1 cellular context compared by ENCODE assay signal in the genomic region with DNA sequence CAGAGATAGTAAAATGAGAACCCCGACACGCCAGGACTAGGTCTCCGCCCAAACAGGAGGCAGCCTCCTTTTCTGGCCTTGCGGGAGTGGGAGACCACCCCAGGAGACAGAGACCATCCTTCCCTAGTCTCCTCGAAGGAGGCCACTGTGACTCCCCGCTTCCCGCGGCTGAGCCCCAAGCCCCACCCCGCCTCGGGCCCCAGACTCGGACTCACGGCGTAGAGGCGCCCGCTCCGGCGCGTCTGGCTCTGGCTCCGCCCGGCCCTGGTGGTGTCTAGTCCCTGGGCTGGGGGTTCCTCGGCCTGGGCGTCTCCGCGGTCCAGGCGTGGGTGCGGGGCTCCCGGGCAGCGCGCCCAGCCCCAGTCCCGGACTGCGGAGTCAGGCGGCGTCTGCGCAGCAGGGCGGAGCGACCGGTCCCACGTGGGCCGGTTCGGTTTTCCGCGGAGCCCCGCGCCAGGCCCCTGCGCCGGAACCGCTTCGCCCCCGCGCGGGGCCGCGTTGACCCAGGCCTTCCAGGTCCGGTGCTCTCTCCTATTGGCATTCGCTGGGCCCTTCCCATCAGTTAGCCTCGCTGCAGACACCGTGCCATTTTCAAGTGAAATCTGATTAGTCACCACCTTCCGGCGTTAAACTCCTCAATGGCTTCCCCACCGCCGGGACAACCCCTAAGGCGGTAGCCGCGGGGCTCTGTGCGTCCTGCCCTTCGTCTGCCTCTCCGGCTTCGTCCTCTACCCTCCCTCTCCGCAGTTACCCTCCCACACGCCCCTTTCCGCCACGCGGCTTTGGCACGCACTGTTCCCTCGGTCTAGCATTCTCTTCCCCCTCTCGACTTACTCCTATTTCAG.
A peak's percentile ranks its signal among the peaks of the same experiment; 100 is the strongest.
TF ChIP-seq lines count a peak whose summit lies in the region.

C1orf216 (minus strand) TSS at position 393 of the 845 bp plus-strand sequence. CDS start 2,563 bp downstream, outside the sequence.

TF ChIP-seq in K562, 482 proteins besides CTCF, POLR2A, EP300 and RAD21 (continued from another document and continues in another):
- TF ChIP-seq REST (CRISPR knock-in tag; IDR thresholded peaks at IDR 0.05; ENCODE audit: low read depth) (0 out of 2 replicates have a peak, but pooled peaks have one; percentile 50), ETS2 (tag; IDR thresholded peaks at IDR 0.05; ENCODE audit: borderline replicate concordance, poor library complexity, severe bottlenecking) (no peak), MCM5 (IDR thresholded peaks at IDR 0.05; ENCODE audit: low read depth) (no peak), CBX5 (IDR thresholded peaks at IDR 0.05; ENCODE audit: borderline replicate concordance, low read depth) (no peak; the same call in 1 of the 2 replicates), BCOR (IDR thresholded peaks at IDR 0.05) (peak; percentile 65), ATF7 (IDR thresholded peaks at IDR 0.05) (peak; percentile 68), MBD1 (CRISPR knock-in tag; IDR thresholded peaks at IDR 0.05) (no peak), SREBF2 (CRISPR knock-in tag; IDR thresholded peaks at IDR 0.05) (no peak), ZNF3 (CRISPR knock-in tag; IDR thresholded peaks at IDR 0.05) (no peak), ZNF57 (CRISPR knock-in tag; IDR thresholded peaks at IDR 0.05) (no peak), CBFA2T3 (IDR thresholded peaks at IDR 0.05) (peak; percentile 13; the same call in 1 of the 2 replicates), SMARCC2 (IDR thresholded peaks at IDR 0.05; ENCODE audit: low read depth) (peak; percentile 55; the same call in 1 of the 2 replicates), NR4A1 (CRISPR knock-in tag; IDR thresholded peaks at IDR 0.05) (peak; percentile 68; the same call in 1 of the 2 replicates), NR4A1 (tag; IDR thresholded peaks at IDR 0.05) (no peak; the same call in 1 of the 2 replicates), XRCC5 (IDR thresholded peaks at IDR 0.05; ENCODE audit: low read depth, low read length) (peak; percentile 41; the same call in 1 of the 2 replicates), ZC3H8 (IDR thresholded peaks at IDR 0.05) (no peak), UBTF (IDR thresholded peaks at IDR 0.05; ENCODE audit: borderline replicate concordance in 1 of 2, low read depth in 2 of 2, low read length in 2 of 2) (peak; percentile 37 to 44; a peak in 1 of 4 replicates), SRSF1 (IDR thresholded peaks at IDR 0.05; ENCODE audit: low read depth, low read length) (no peak), ZNF586 (CRISPR knock-in tag; conservative IDR thresholded peaks at IDR 0.05) (no peak), FOXJ2 (tag; IDR thresholded peaks at IDR 0.05) (no peak), CCAR2 (IDR thresholded peaks at IDR 0.05; ENCODE audit: low read depth, low read length) (no peak), TBL1XR1 (IDR thresholded peaks at IDR 0.05; ENCODE audit: low read length in 2 of 2) (peak in 1 of 2 experiments; percentile 10; a peak in 1 of 4 replicates), RB1 (IDR thresholded peaks at IDR 0.05; ENCODE audit: low read depth) (peak; percentile 70), MYNN (IDR thresholded peaks at IDR 0.05) (no peak; the same call in none of the 2 replicates), MYNN (CRISPR knock-in tag; IDR thresholded peaks at IDR 0.05) (no peak), PPARD (CRISPR knock-in tag; IDR thresholded peaks at IDR 0.05) (no peak), SAP30 (IDR thresholded peaks at IDR 0.05; ENCODE audit: borderline replicate concordance, insufficient read depth, low read depth, low read length, poor library complexity, severe bottlenecking) (peak; percentile 67)
- TF ChIP-seq, protein P1, sequence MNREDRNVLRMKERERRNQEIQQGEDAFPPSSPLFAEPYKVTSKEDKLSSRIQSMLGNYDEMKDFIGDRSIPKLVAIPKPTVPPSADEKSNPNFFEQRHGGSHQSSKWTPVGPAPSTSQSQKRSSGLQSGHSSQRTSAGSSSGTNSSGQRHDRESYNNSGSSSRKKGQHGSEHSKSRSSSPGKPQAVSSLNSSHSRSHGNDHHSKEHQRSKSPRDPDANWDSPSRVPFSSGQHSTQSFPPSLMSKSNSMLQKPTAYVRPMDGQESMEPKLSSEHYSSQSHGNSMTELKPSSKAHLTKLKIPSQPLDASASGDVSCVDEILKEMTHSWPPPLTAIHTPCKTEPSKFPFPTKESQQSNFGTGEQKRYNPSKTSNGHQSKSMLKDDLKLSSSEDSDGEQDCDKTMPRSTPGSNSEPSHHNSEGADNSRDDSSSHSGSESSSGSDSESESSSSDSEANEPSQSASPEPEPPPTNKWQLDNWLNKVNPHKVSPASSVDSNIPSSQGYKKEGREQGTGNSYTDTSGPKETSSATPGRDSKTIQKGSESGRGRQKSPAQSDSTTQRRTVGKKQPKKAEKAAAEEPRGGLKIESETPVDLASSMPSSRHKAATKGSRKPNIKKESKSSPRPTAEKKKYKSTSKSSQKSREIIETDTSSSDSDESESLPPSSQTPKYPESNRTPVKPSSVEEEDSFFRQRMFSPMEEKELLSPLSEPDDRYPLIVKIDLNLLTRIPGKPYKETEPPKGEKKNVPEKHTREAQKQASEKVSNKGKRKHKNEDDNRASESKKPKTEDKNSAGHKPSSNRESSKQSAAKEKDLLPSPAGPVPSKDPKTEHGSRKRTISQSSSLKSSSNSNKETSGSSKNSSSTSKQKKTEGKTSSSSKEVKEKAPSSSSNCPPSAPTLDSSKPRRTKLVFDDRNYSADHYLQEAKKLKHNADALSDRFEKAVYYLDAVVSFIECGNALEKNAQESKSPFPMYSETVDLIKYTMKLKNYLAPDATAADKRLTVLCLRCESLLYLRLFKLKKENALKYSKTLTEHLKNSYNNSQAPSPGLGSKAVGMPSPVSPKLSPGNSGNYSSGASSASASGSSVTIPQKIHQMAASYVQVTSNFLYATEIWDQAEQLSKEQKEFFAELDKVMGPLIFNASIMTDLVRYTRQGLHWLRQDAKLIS (CRISPR knock-in tag; IDR thresholded peaks at IDR 0.05), result no peak
- TF ChIP-seq, protein P2, sequence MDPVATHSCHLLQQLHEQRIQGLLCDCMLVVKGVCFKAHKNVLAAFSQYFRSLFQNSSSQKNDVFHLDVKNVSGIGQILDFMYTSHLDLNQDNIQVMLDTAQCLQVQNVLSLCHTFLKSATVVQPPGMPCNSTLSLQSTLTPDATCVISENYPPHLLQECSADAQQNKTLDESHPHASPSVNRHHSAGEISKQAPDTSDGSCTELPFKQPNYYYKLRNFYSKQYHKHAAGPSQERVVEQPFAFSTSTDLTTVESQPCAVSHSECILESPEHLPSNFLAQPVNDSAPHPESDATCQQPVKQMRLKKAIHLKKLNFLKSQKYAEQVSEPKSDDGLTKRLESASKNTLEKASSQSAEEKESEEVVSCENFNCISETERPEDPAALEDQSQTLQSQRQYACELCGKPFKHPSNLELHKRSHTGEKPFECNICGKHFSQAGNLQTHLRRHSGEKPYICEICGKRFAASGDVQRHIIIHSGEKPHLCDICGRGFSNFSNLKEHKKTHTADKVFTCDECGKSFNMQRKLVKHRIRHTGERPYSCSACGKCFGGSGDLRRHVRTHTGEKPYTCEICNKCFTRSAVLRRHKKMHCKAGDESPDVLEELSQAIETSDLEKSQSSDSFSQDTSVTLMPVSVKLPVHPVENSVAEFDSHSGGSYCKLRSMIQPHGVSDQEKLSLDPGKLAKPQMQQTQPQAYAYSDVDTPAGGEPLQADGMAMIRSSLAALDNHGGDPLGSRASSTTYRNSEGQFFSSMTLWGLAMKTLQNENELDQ (CRISPR knock-in tag; IDR thresholded peaks at IDR 0.05; ENCODE audit: borderline replicate concordance), result no peak
- TF ChIP-seq, protein P3, sequence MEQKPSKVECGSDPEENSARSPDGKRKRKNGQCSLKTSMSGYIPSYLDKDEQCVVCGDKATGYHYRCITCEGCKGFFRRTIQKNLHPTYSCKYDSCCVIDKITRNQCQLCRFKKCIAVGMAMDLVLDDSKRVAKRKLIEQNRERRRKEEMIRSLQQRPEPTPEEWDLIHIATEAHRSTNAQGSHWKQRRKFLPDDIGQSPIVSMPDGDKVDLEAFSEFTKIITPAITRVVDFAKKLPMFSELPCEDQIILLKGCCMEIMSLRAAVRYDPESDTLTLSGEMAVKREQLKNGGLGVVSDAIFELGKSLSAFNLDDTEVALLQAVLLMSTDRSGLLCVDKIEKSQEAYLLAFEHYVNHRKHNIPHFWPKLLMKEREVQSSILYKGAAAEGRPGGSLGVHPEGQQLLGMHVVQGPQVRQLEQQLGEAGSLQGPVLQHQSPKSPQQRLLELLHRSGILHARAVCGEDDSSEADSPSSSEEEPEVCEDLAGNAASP (IDR thresholded peaks at IDR 0.05), result no peak
